19 cellular contexts compared by ENCODE assay signal in genomic region chr6:91098006-91098405, GRCh38.
A peak's percentile ranks its signal among the peaks of the same experiment; 100 is the strongest.
DNase-seq lines count a peak whose midpoint lies in the region; FAIRE-seq and TF ChIP-seq lines count a peak whose summit lies in the region.
"Had no signal": no experiment of that assay in that cellular context is flagged by ENCODE, and none has a peak within 500 bp of the region (broad histone marks: within the 10 kb centered on the region; RNA-seq: fewer than 3 reads in every experiment).

No MANE protein-coding gene starts in this region.

- TF ChIP-seq POLR2A in H1 (IDR thresholded peaks at IDR 0.05; ENCODE audit: control extremely low read depth in 1 of 2, low read depth in 2 of 2, low read length in 2 of 2) (no peak), GM12891 (IDR thresholded peaks at IDR 0.05; ENCODE audit: low read depth, low read length) (no peak)

- CTCF ChIA-PET in H1 (lab: Charles Lee; ENCODE audit: partially characterized antibody) = no interaction called here
- CTCF ChIA-PET in activated CD4-positive, alpha-beta T cell treated with anti-CD3 and anti-CD28 coated beads, Interleukin-2, amount 10 ng/mL, durations not matched to agents 7 days and 5 days (lab: Charles Lee) = no interaction called here

- H2BK5ac ChIP-seq in H1 (ENCODE audit: low read depth, low read length) = no peak overlapping the region

- no peaks in the 10 kb centered on the region for H3K79me1 ChIP-seq in H1 (ENCODE audit: low read depth, low read length)

- no peak overlapping the region for H2AK5ac ChIP-seq in H1 (ENCODE audit: low read depth, low read length)

- H3K27ac Mint-ChIP-seq in CD14-positive monocyte = no peak overlapping the region
- H3K27ac Mint-ChIP-seq in activated CD4-positive, alpha-beta T cell treated with anti-CD3 and anti-CD28 coated beads, Interleukin-2, amount 10 ng/mL, durations not matched to agents 7 days and 5 days = no peak overlapping the region
- H3K27ac Mint-ChIP-seq: activated CD8-positive, alpha-beta T cell treated with anti-CD3 and anti-CD28 coated beads for 36 hours; activated naive CD8-positive, alpha-beta T cell treated with anti-CD3 and anti-CD28 coated beads, Interleukin-2, amount 50 U/mL, for 24 hours; activated T-helper 1 cell treated with anti-CD3 and anti-CD28 coated beads, Interleukin-12 subunit alpha, Interleukin-12 subunit beta, Interleukin-2, Interleukin-4 antibody, amounts not matched to agents 30 ng/mL and 10 ng/mL and 1 ng/mL, durations not matched to agents 14 hours and 24 hours and 36 hours; naive thymus-derived CD8-positive, alpha-beta T cell had no signal

- no peak overlapping the region for H4K8ac ChIP-seq in H1 (ENCODE audit: extremely low read depth, insufficient read depth, low read length)

- POLR2A ChIA-PET in H1 (lab: Charles Lee; ENCODE audit: partially characterized antibody) = no interaction called here
- POLR2A ChIA-PET in activated CD4-positive, alpha-beta T cell treated with anti-CD3 and anti-CD28 coated beads, Interleukin-2, amount 10 ng/mL, durations not matched to agents 7 days and 5 days (lab: Charles Lee) = no interaction called here

- no peak overlapping the region for H2BK15ac ChIP-seq in H1 (ENCODE audit: low read length)

- intact Hi-C loops in CD14-positive monocyte (cut with micrococcal nuclease) = no loop called here

- H2AFZ ChIP-seq in H1 (ENCODE audit: low read length) = 0 out of 2 replicates have a peak overlapping the region, but pooled peaks have one; percentile 22
- H2AFZ ChIP-seq: PC-9 had no signal

- H3K9ac ChIP-seq in H1 (replicated peaks in 1 of 4; ENCODE audit: extremely low read depth in 1 of 4, low read depth in 3 of 4, low read length in 3 of 4) = no peak overlapping the region

- no peak overlapping the region for H4K5ac ChIP-seq in H1 (ENCODE audit: insufficient read length, low read depth, low read length)

- no peak overlapping the region for H3K14ac ChIP-seq in H1 (ENCODE audit: insufficient read length)

- H4K91ac ChIP-seq in H1 (replicated peaks; ENCODE audit: insufficient read length, low read length) = no peak overlapping the region

- no peak overlapping the region for H3K23ac ChIP-seq in H1 (ENCODE audit: insufficient read length)

- H3K36me3 ChIP-seq in H1 (ENCODE audit: control insufficient read depth in 2 of 4, insufficient read depth in 4 of 4, low read length in 3 of 4) (no peaks in the 10 kb centered on the region), small intestine (ENCODE audit: control insufficient read depth in 2 of 2, insufficient read depth in 2 of 2, low read length in 2 of 2) (no peaks in the 10 kb centered on the region)
- H3K36me3 ChIP-seq: lower lobe of right lung, upper lobe of right lung had no signal

- DNase-seq in NCI-H82 (lab: John Stamatoyannopoulos, UW) (peak; percentile 34), NCI-H82 treated with DMSO at 0.1 percent for 48 hours (lab: John Stamatoyannopoulos, UW; ENCODE audit: unreplicated experiment) (no peak), NCI-H446 treated with DMSO at 0.1 percent for 48 hours (lab: John Stamatoyannopoulos, UW) (peak; percentile 84), H1 (ENCODE audit: low read depth in 1 of 2, low spot score in 2 of 2) (no peak), small intestine (peak; percentile 37), CD14-positive monocyte (ENCODE audit: low spot score) (no peak), GM12891 (ENCODE audit: insufficient read length, low spot score) (no peak)
- DNase-seq in activated CD4-positive, alpha-beta T cell treated with anti-CD3 and anti-CD28 coated beads, Interleukin-2, amount 10 ng/mL, durations not matched to agents 7 days and 5 days = no peak
- DNase-seq: activated CD8-positive, alpha-beta T cell treated with anti-CD3 and anti-CD28 coated beads for 36 hours; activated naive CD8-positive, alpha-beta T cell treated with anti-CD3 and anti-CD28 coated beads, Interleukin-2, amount 50 U/mL, for 24 hours; lower lobe of right lung; naive thymus-derived CD8-positive, alpha-beta T cell; NCI-H1694; PC-9; stimulated activated naive CD8-positive, alpha-beta T cell treated with anti-CD3 and anti-CD28 coated beads, Interleukin-15, Interleukin-2, amounts not matched to agents 100 U/mL and 50 U/mL, for 24 hours; upper lobe of right lung had no signal

- no peak overlapping the region for H3K18ac ChIP-seq in H1 (ENCODE audit: extremely low read depth, low read length)

- no peaks in the 10 kb centered on the region for H3K27me3 Mint-ChIP-seq in CD14-positive monocyte (ENCODE audit: low read depth in 3 of 3)
- no peaks in the 10 kb centered on the region for H3K27me3 Mint-ChIP-seq in activated CD4-positive, alpha-beta T cell treated with anti-CD3 and anti-CD28 coated beads, Interleukin-2, amount 10 ng/mL, durations not matched to agents 7 days and 5 days
- H3K27me3 Mint-ChIP-seq: activated CD8-positive, alpha-beta T cell treated with anti-CD3 and anti-CD28 coated beads for 36 hours; activated naive CD8-positive, alpha-beta T cell treated with anti-CD3 and anti-CD28 coated beads, Interleukin-2, amount 50 U/mL, for 24 hours had no signal

- no peaks in the 10 kb centered on the region for H3K23me2 ChIP-seq in H1 (ENCODE audit: low read depth, low read length)

- H3K27me3 ChIP-seq in H1 (replicated peaks in 1 of 4; ENCODE audit: control insufficient read depth in 3 of 4, extremely low read depth in 1 of 4, insufficient read depth in 3 of 4, low read length in 3 of 4) = no peaks in the 10 kb centered on the region
- H3K27me3 ChIP-seq in small intestine (ENCODE audit: control insufficient read depth in 2 of 2, insufficient read depth in 2 of 2, low read length in 2 of 2) = no peaks in the 10 kb centered on the region
- H3K27me3 ChIP-seq: upper lobe of right lung had no signal

- no peak overlapping the region for H3K4me3 ChIP-seq in H1 (ENCODE audit: extremely low read depth in 1 of 4, insufficient read depth in 2 of 4, low read depth in 3 of 4, low read length in 4 of 4)
- no peak overlapping the region for H3K4me3 ChIP-seq in small intestine (ENCODE audit: low read depth in 1 of 2, low read length in 2 of 2)
- H3K4me3 ChIP-seq: K562, lower lobe of right lung, PC-9, psoas muscle, upper lobe of right lung had no signal

- no peak overlapping the region for H2BK12ac ChIP-seq in H1 (ENCODE audit: low read depth, low read length)

- no peaks in the 10 kb centered on the region for H3K4me1 Mint-ChIP-seq in CD14-positive monocyte
- no peaks in the 10 kb centered on the region for H3K4me1 Mint-ChIP-seq in activated CD4-positive, alpha-beta T cell treated with anti-CD3 and anti-CD28 coated beads, Interleukin-2, amount 10 ng/mL, durations not matched to agents 7 days and 5 days
- H3K4me1 Mint-ChIP-seq: activated naive CD8-positive, alpha-beta T cell treated with anti-CD3 and anti-CD28 coated beads, Interleukin-2, amount 50 U/mL, for 24 hours; naive thymus-derived CD8-positive, alpha-beta T cell had no signal

- WGBS in H1 (ENCODE audit: extremely low coverage in 1 of 2, insufficient coverage in 1 of 2, insufficient read length in 1 of 2, insufficient replicate concordance in 2 of 2, low coverage in 1 of 2, low lambda C conversion rate in 2 of 2, missing lambda C conversion rate in 1 of 2), 2 experiments = 90% methylated on average over 5 of the region's 5 CpGs; no CpG with 5 or more reads in 1 of the 2 experiments
- 12 to 51% (median 27%) methylated on average over 5 of the region's 5 CpGs for WGBS in small intestine, 3 donors

- no peaks in the 10 kb centered on the region for H3K9me3 Mint-ChIP-seq in CD14-positive monocyte
- no peaks in the 10 kb centered on the region for H3K9me3 Mint-ChIP-seq in activated CD4-positive, alpha-beta T cell treated with anti-CD3 and anti-CD28 coated beads, Interleukin-2, amount 10 ng/mL, durations not matched to agents 7 days and 5 days
- H3K9me3 Mint-ChIP-seq: activated CD8-positive, alpha-beta T cell treated with anti-CD3 and anti-CD28 coated beads for 36 hours; activated naive CD8-positive, alpha-beta T cell treated with anti-CD3 and anti-CD28 coated beads, Interleukin-2, amount 50 U/mL, for 24 hours; activated T-helper 1 cell treated with anti-CD3 and anti-CD28 coated beads, Interleukin-12 subunit alpha, Interleukin-12 subunit beta, Interleukin-2, Interleukin-4 antibody, amounts not matched to agents 30 ng/mL and 10 ng/mL and 1 ng/mL, durations not matched to agents 14 hours and 24 hours and 36 hours had no signal

- H3K36me3 Mint-ChIP-seq in CD14-positive monocyte = no peaks in the 10 kb centered on the region
- no peaks in the 10 kb centered on the region for H3K36me3 Mint-ChIP-seq in activated CD4-positive, alpha-beta T cell treated with anti-CD3 and anti-CD28 coated beads, Interleukin-2, amount 10 ng/mL, durations not matched to agents 7 days and 5 days (ENCODE audit: low read depth)
- H3K36me3 Mint-ChIP-seq: naive thymus-derived CD8-positive, alpha-beta T cell had no signal

- no peak overlapping the region for H2BK120ac ChIP-seq in H1 (replicated peaks; ENCODE audit: low read depth, low read length)

- no peak for TF ChIP-seq RAD21 in H1 (IDR thresholded peaks at IDR 0.05 in 1 of 2, conservative IDR thresholded peaks at IDR 0.05 in 1 of 2; ENCODE audit: low read depth in 2 of 2, low read length in 2 of 2)

- no peak for TF ChIP-seq EP300 in H1 (IDR thresholded peaks at IDR 0.05; ENCODE audit: borderline replicate concordance in 1 of 2, low read depth in 2 of 2, low read length in 2 of 2)

- H3K4ac ChIP-seq in H1 (replicated peaks; ENCODE audit: insufficient read length, low read depth, low read length) = no peak overlapping the region

- FAIRE-seq in H1 (lab: Jason Lieb, UNC) (no peak), small intestine (lab: Jason Lieb, UNC) (no peak), GM12891 (lab: Jason Lieb, UNC) (no peak)
- FAIRE-seq: K562 had no signal

- no peaks in the 10 kb centered on the region for H4K20me1 ChIP-seq in H1 (replicated peaks in 1 of 2; ENCODE audit: control insufficient read depth in 1 of 2, insufficient read depth in 2 of 2, low read length in 2 of 2)

- no peaks in the 10 kb centered on the region for H3K4me1 ChIP-seq in H1 (replicated peaks in 1 of 4; ENCODE audit: control insufficient read depth in 3 of 4, insufficient read depth in 4 of 4, low read length in 3 of 4)
- no peaks in the 10 kb centered on the region for H3K4me1 ChIP-seq in small intestine (ENCODE audit: control insufficient read depth in 2 of 2, insufficient read depth in 1 of 2, low read depth in 1 of 2, low read length in 1 of 2)
- H3K4me1 ChIP-seq: lower lobe of right lung, psoas muscle, upper lobe of right lung had no signal

- no peaks in the 10 kb centered on the region for H3K79me2 ChIP-seq in H1 (ENCODE audit: control insufficient read depth in 1 of 2, insufficient read depth in 2 of 2, low read length in 2 of 2)

- no peak overlapping the region for H2BK20ac ChIP-seq in H1 (ENCODE audit: low read length)

- no peaks in the 10 kb centered on the region for H3K9me3 ChIP-seq in H1 (ENCODE audit: insufficient read depth in 2 of 2, low read depth in 1 of 2, low read length in 1 of 2)
- H3K9me3 ChIP-seq in small intestine (ENCODE audit: control insufficient read depth, low read depth) = no peaks in the 10 kb centered on the region
- H3K9me3 ChIP-seq: lower lobe of right lung, psoas muscle, upper lobe of right lung had no signal

- H3K56ac ChIP-seq in H1 (replicated peaks; ENCODE audit: insufficient read length, low read depth, low read length) = no peak overlapping the region

- H3K4me2 ChIP-seq in H1 (ENCODE audit: insufficient read depth in 1 of 2, low read depth in 2 of 2, low read length in 2 of 2) = no peak overlapping the region
- H3K4me2 ChIP-seq: PC-9 had no signal

- H3K27ac ChIP-seq in H1 (ENCODE audit: low read depth, low read length) (no peak overlapping the region), small intestine (ENCODE audit: low read depth in 1 of 2, low read length in 1 of 2) (no peak overlapping the region)
- H3K27ac ChIP-seq: lower lobe of right lung, PC-9, psoas muscle, upper lobe of right lung had no signal

- no peak overlapping the region for H3K4me3 Mint-ChIP-seq in CD14-positive monocyte
- H3K4me3 Mint-ChIP-seq in activated CD4-positive, alpha-beta T cell treated with anti-CD3 and anti-CD28 coated beads, Interleukin-2, amount 10 ng/mL, durations not matched to agents 7 days and 5 days = no peak overlapping the region
- H3K4me3 Mint-ChIP-seq: activated CD8-positive, alpha-beta T cell treated with anti-CD3 and anti-CD28 coated beads for 36 hours; activated naive CD8-positive, alpha-beta T cell treated with anti-CD3 and anti-CD28 coated beads, Interleukin-2, amount 50 U/mL, for 24 hours; activated T-helper 1 cell treated with anti-CD3 and anti-CD28 coated beads, Interleukin-12 subunit alpha, Interleukin-12 subunit beta, Interleukin-2, Interleukin-4 antibody, amounts not matched to agents 30 ng/mL and 10 ng/mL and 1 ng/mL, durations not matched to agents 14 hours and 24 hours and 36 hours; naive thymus-derived CD8-positive, alpha-beta T cell had no signal

- TF ChIP-seq CTCF in H1 (IDR thresholded peaks at IDR 0.05; ENCODE audit: control extremely low read depth in 1 of 3, insufficient read depth in 1 of 3, low read depth in 1 of 3, low read length in 3 of 3) = no peak
- no peak for TF ChIP-seq CTCF in CD14-positive monocyte (IDR thresholded peaks at IDR 0.05)

Comparison
In these comparisons a context has a peak if more than half of its experiments do, and no peak if none do; other contexts are left out.
1. DNase-seq: peak in NCI-H82 (single experiment), NCI-H446 treated with DMSO at 0.1 percent for 48 hours (single experiment) and small intestine (single experiment); none in NCI-H82 treated with DMSO at 0.1 percent for 48 hours (single experiment), H1 (0 of 2), CD14-positive monocyte (single experiment), GM12891 (single experiment) and activated CD4-positive, alpha-beta T cell treated with anti-CD3 and anti-CD28 coated beads, Interleukin-2, amount 10 ng/mL, durations not matched to agents 7 days and 5 days (single experiment).